Comparison of ENCODE assay signal across 20 cellular contexts in the genomic region with DNA sequence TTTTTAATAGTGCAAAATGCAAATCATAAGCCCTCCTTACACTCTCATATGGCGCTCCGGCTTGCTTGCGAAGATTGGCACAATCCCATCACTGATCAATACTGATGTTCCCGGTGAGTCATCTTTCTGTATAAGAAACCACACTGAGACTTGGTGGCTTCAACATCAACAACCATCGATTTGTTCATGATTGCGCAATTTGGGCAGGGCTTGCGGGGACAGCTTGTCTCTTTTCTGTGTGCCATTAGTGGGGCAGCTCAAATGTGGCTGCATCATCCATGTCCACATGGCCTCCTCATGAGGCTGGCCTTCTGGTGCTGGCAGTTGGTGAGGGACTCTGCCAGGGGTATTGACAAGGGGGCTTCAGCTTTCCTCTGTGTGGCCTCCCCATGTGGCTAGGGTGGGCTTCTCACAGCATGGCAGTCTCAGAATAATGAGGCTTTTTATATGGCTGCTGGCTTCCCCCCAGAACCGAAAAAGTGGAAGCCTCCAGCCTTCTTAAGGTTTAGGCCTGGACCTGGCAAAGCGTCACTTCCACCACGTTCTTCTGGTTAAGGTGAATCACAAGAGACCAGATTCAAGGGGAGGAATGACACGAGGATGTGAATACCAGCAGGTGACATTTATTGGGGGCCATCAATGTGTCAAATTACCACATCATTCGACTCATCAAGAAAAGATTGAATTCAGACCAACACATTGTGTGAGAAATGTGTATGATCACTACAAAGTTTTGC.
"Had no signal": no experiment of that assay in that cellular context is flagged by ENCODE, and none has a peak within 500 bp of the region (broad histone marks: within the 10 kb centered on the region; RNA-seq: fewer than 3 reads in every experiment).

No MANE protein-coding gene starts in this region.

- H3K36me3 ChIP-seq: ascending aorta, breast epithelium, heart right ventricle, left ventricle myocardium inferior, neural progenitor cell, prostate gland, upper lobe of left lung had no signal

- H3K9me3 Mint-ChIP-seq: activated naive CD4-positive, alpha-beta T cell treated with anti-CD3 and anti-CD28 coated beads, Interleukin-2, amount 10 ng/mL, durations not matched to agents 7 days and 5 days; activated T-cell treated with anti-CD3 and anti-CD28 coated beads, Interleukin-2, amount 50 U/mL, for 24 hours; immature natural killer cell; neural progenitor cell; T-cell had no signal

- H3K27me3 ChIP-seq: ascending aorta, breast epithelium, heart right ventricle, neural progenitor cell, testis, upper lobe of left lung had no signal

- H3K4me1 Mint-ChIP-seq: activated naive CD4-positive, alpha-beta T cell treated with anti-CD3 and anti-CD28 coated beads, Interleukin-2, amount 10 ng/mL, durations not matched to agents 7 days and 5 days; immature natural killer cell; naive B cell; T-cell had no signal

- H3K4me2 ChIP-seq: neural progenitor cell had no signal

- H3K36me3 Mint-ChIP-seq: activated naive CD4-positive, alpha-beta T cell treated with anti-CD3 and anti-CD28 coated beads, Interleukin-2, amount 10 ng/mL, durations not matched to agents 7 days and 5 days; immature natural killer cell; naive B cell; neural progenitor cell; T-cell had no signal

- ATAC-seq: esophagus mucosa, heart right ventricle, right cardiac atrium, T-cell had no signal

- H3K4me1 ChIP-seq: ascending aorta, breast epithelium, neural progenitor cell, prostate gland, testis, upper lobe of left lung had no signal

- H3K4me3 Mint-ChIP-seq: activated naive CD4-positive, alpha-beta T cell treated with anti-CD3 and anti-CD28 coated beads, Interleukin-2, amount 10 ng/mL, durations not matched to agents 7 days and 5 days; activated T-cell treated with anti-CD3 and anti-CD28 coated beads, Interleukin-2, amount 50 U/mL, for 24 hours; immature natural killer cell; naive B cell; neural progenitor cell; T-cell had no signal

- H3K9me3 ChIP-seq: ascending aorta, breast epithelium, heart right ventricle, left ventricle myocardium inferior, prostate gland, testis, upper lobe of left lung had no signal

- H3K4me3 ChIP-seq: ascending aorta, breast epithelium, coronary artery, heart right ventricle, left ventricle myocardium inferior, neural progenitor cell, prostate gland, testis, upper lobe of left lung had no signal

- FAIRE-seq: endometrium had no signal

- H3K9ac ChIP-seq: neural progenitor cell had no signal

- DNase-seq: activated CD4-positive, alpha-beta T cell treated with anti-CD3 and anti-CD28 coated beads, Interleukin-2, amount 50 U/mL, for 48 hours; activated naive CD4-positive, alpha-beta T cell treated with anti-CD3 and anti-CD28 coated beads, Interleukin-2, amount 10 ng/mL, durations not matched to agents 7 days and 5 days; activated T-cell treated with anti-CD3 and anti-CD28 coated beads, Interleukin-2, amount 50 U/mL, for 24 hours; heart right ventricle; immature natural killer cell; kidney glomerular epithelial cell; left ventricle myocardium inferior; mammary epithelial cell; naive B cell; right cardiac atrium; testis; upper lobe of left lung had no signal

- H3K27ac Mint-ChIP-seq: activated naive CD4-positive, alpha-beta T cell treated with anti-CD3 and anti-CD28 coated beads, Interleukin-2, amount 10 ng/mL, durations not matched to agents 7 days and 5 days; immature natural killer cell; naive B cell; neural progenitor cell; T-cell had no signal

- H3K27ac ChIP-seq: ascending aorta, breast epithelium, coronary artery, heart right ventricle, left ventricle myocardium inferior, neural progenitor cell, prostate gland, testis, upper lobe of left lung had no signal
